ENCODE assay signal across 18 cellular contexts in the genomic region with DNA sequence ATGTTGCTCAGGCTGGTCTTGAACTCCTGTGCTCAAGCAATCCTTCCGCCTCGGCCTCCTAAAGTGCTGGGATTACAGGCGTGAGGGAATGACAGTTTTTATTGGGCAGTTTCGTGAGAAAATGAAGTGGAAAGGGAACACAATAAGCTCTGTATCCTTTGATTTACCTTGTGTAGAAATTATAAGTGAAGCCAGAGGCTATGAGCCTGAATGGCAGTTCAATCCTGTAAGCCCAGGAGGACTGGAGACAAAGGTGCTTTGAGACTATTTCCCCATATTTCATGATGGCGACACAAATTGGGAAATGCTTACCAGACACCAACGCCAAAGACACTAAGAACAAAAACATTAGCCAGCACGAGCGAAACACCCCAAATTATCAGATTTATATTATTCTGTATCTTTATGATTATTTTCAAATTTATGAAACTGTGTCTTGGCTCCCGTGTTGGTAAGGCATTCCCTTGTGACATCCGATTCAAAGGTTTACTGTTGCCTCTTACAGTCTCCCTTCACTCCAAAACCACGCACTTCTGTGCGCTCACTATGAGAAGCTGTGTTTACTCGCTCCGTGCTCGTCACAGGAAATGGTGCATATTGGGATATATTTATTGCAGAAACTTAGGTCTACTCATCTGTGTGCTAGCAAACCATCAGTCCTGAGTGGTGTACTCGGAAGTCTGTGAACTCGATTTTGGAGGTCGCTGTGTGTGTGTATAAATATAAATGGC.
A peak's percentile ranks its signal among the peaks of the same experiment; 100 is the strongest.
DNase-seq lines count a peak whose midpoint lies in the region; ATAC-seq and TF ChIP-seq lines count a peak whose summit lies in the region.
"Had no signal": no experiment of that assay in that cellular context is flagged by ENCODE, and none has a peak within 500 bp of the region (broad histone marks: within the 10 kb centered on the region; RNA-seq: fewer than 3 reads in every experiment).

No MANE protein-coding gene starts in this region.

- H3K4me1 ChIP-seq in prostate gland (replicated peaks): peaks cover 14% of the 10 kb centered on the region

- H3K27ac ChIP-seq in C4-2B (peak overlapping the region; percentile 78), prostate gland (peak overlapping the region; percentile 68 to 69)
- H3K27ac ChIP-seq: brain microvascular endothelial cell, right atrium auricular region had no signal

- TF ChIP-seq CTCF in C4-2B (conservative IDR thresholded peaks at IDR 0.05): no peak
- TF ChIP-seq CTCF in NB4 (IDR thresholded peaks at IDR 0.05; ENCODE audit: low read depth, low read length): no peak
- TF ChIP-seq CTCF in endothelial cell (IDR thresholded peaks at IDR 0.05; ENCODE audit: unreplicated experiment): no peak
- no peak for TF ChIP-seq CTCF in prostate gland (IDR thresholded peaks at IDR 0.05)

- no peak for ATAC-seq in activated naive CD4-positive, alpha-beta T cell treated with anti-CD3 and anti-CD28 coated beads, Interleukin-2, amount 50 U/mL, for 72 hours
- no peak for ATAC-seq in GM21528 (IDR thresholded peaks at IDR 0.05; ENCODE audit: low FRiP score, unreplicated experiment)
- ATAC-seq in stimulated activated effector memory CD8-positive, alpha-beta T cell treated with anti-CD3 and anti-CD28 coated beads, Interleukin-12 subunit alpha, Interleukin-12 subunit beta, amount 100 ng/mL, for 72 hours: no peak
- ATAC-seq: T-cell had no signal

- no peaks in the 10 kb centered on the region for H3K27me3 ChIP-seq in prostate gland (replicated peaks; ENCODE audit: insufficient read depth)
- H3K27me3 ChIP-seq: brain microvascular endothelial cell, right atrium auricular region, upper lobe of left lung had no signal

- H3K9me3 Mint-ChIP-seq in endothelial cell (ENCODE audit: unreplicated experiment): no peaks in the 10 kb centered on the region
- no peaks in the 10 kb centered on the region for H3K9me3 Mint-ChIP-seq in activated naive CD4-positive, alpha-beta T cell treated with anti-CD3 and anti-CD28 coated beads, Interleukin-2, amount 50 U/mL, for 72 hours
- no peaks in the 10 kb centered on the region for H3K9me3 Mint-ChIP-seq in stimulated activated effector memory CD8-positive, alpha-beta T cell treated with anti-CD3 and anti-CD28 coated beads, Interleukin-12 subunit alpha, Interleukin-12 subunit beta, amount 100 ng/mL, for 72 hours
- H3K9me3 Mint-ChIP-seq: activated CD4-positive, alpha-beta T cell treated with anti-CD3 and anti-CD28 coated beads, Interleukin-2, amount 10 ng/mL, durations not matched to agents 24 days and 14 days; activated T-helper 2 cell treated with anti-CD3 and anti-CD28 coated beads, Interferon-gamma antibody, Interleukin-2, Interleukin-4, amounts not matched to agents 10 μg/mL and 5 μg/mL and 100 μg/mL, durations not matched to agents 14 hours and 24 hours and 36 hours; stimulated activated naive B cell treated with anti-CD40 and anti-IgM and Interleukin-4, amounts not matched to agents 10 μg/mL and 1 μg/mL and 100 μg/mL, for 72 hours; T-cell had no signal

- peaks cover 32% of the 10 kb centered on the region for H3K36me3 Mint-ChIP-seq in endothelial cell (ENCODE audit: low read depth, unreplicated experiment)
- H3K36me3 Mint-ChIP-seq in activated naive CD4-positive, alpha-beta T cell treated with anti-CD3 and anti-CD28 coated beads, Interleukin-2, amount 50 U/mL, for 72 hours: no peaks in the 10 kb centered on the region
- no peaks in the 10 kb centered on the region for H3K36me3 Mint-ChIP-seq in stimulated activated effector memory CD8-positive, alpha-beta T cell treated with anti-CD3 and anti-CD28 coated beads, Interleukin-12 subunit alpha, Interleukin-12 subunit beta, amount 100 ng/mL, for 72 hours
- H3K36me3 Mint-ChIP-seq: stimulated activated naive B cell treated with anti-CD40 and anti-IgM and Interleukin-4, amounts not matched to agents 10 μg/mL and 1 μg/mL and 100 μg/mL, for 72 hours; T-cell had no signal

- peak overlapping the region; percentile 10 for H3K4me3 Mint-ChIP-seq in endothelial cell (ENCODE audit: unreplicated experiment)
- H3K4me3 Mint-ChIP-seq in stimulated activated effector memory CD8-positive, alpha-beta T cell treated with anti-CD3 and anti-CD28 coated beads, Interleukin-12 subunit alpha, Interleukin-12 subunit beta, amount 100 ng/mL, for 72 hours: no peak overlapping the region
- H3K4me3 Mint-ChIP-seq: activated CD4-positive, alpha-beta T cell treated with anti-CD3 and anti-CD28 coated beads, Interleukin-2, amount 10 ng/mL, durations not matched to agents 24 days and 14 days; stimulated activated naive B cell treated with anti-CD40 and anti-IgM and Interleukin-4, amounts not matched to agents 10 μg/mL and 1 μg/mL and 100 μg/mL, for 72 hours; T-cell had no signal

- H3K4me3 ChIP-seq in NB4 (ENCODE audit: low read depth, low read length) (no peak overlapping the region), prostate gland (no peak overlapping the region)
- H3K4me3 ChIP-seq: right atrium auricular region, upper lobe of left lung had no signal

- no peaks in the 10 kb centered on the region for H3K4me1 Mint-ChIP-seq in endothelial cell (ENCODE audit: unreplicated experiment)
- H3K4me1 Mint-ChIP-seq in stimulated activated effector memory CD8-positive, alpha-beta T cell treated with anti-CD3 and anti-CD28 coated beads, Interleukin-12 subunit alpha, Interleukin-12 subunit beta, amount 100 ng/mL, for 72 hours: no peaks in the 10 kb centered on the region
- H3K4me1 Mint-ChIP-seq: activated CD4-positive, alpha-beta T cell treated with anti-CD3 and anti-CD28 coated beads, Interleukin-2, amount 10 ng/mL, durations not matched to agents 24 days and 14 days; T-cell had no signal

- intact Hi-C loops in prostate gland (cut with DNase I): no loop called here

- DNase-seq in NB4 (ENCODE audit: low read depth) (peak; percentile 76), endothelial cell (ENCODE audit: low spot score) (no peak), prostate gland (ENCODE audit: low spot score) (no peak), NCI-H1694 (lab: John Stamatoyannopoulos, UW) (no peak)
- no peak for DNase-seq in activated naive CD4-positive, alpha-beta T cell treated with anti-CD3 and anti-CD28 coated beads, Interleukin-2, amount 50 U/mL, for 72 hours (ENCODE audit: low spot score in 2 of 2)
- DNase-seq in stimulated activated effector memory CD8-positive, alpha-beta T cell treated with anti-CD3 and anti-CD28 coated beads, Interleukin-12 subunit alpha, Interleukin-12 subunit beta, amount 100 ng/mL, for 72 hours (ENCODE audit: low spot score in 2 of 2): no peak
- DNase-seq: activated CD4-positive, alpha-beta T cell treated with anti-CD3 and anti-CD28 coated beads, Interleukin-2, amount 10 ng/mL, durations not matched to agents 24 days and 14 days; AML-193; brain microvascular endothelial cell; NCI-H1436; stimulated activated CD4-positive, alpha-beta T cell treated with anti-CD3 and anti-CD28 coated beads, Interleukin-15, amount 100 ng/mL, for 24 hours; stimulated activated naive B cell treated with anti-CD40 and anti-IgM and Interleukin-4, amounts not matched to agents 10 μg/mL and 1 μg/mL and 100 μg/mL, for 72 hours; T-cell had no signal

- WGBS in prostate gland: 57% methylated on average over 18 of the region's 18 CpGs

- peaks cover 6% of the 10 kb centered on the region for H3K27me3 Mint-ChIP-seq in endothelial cell (ENCODE audit: unreplicated experiment)
- H3K27me3 Mint-ChIP-seq: activated CD4-positive, alpha-beta T cell treated with anti-CD3 and anti-CD28 coated beads, Interleukin-2, amount 10 ng/mL, durations not matched to agents 24 days and 14 days; T-cell had no signal

- H3K27ac Mint-ChIP-seq in endothelial cell (ENCODE audit: unreplicated experiment): no peak overlapping the region
- H3K27ac Mint-ChIP-seq in activated naive CD4-positive, alpha-beta T cell treated with anti-CD3 and anti-CD28 coated beads, Interleukin-2, amount 50 U/mL, for 72 hours: no peak overlapping the region
- H3K27ac Mint-ChIP-seq in stimulated activated effector memory CD8-positive, alpha-beta T cell treated with anti-CD3 and anti-CD28 coated beads, Interleukin-12 subunit alpha, Interleukin-12 subunit beta, amount 100 ng/mL, for 72 hours: no peak overlapping the region
- H3K27ac Mint-ChIP-seq: activated CD4-positive, alpha-beta T cell treated with anti-CD3 and anti-CD28 coated beads, Interleukin-2, amount 10 ng/mL, durations not matched to agents 24 days and 14 days; activated T-helper 2 cell treated with anti-CD3 and anti-CD28 coated beads, Interferon-gamma antibody, Interleukin-2, Interleukin-4, amounts not matched to agents 10 μg/mL and 5 μg/mL and 100 μg/mL, durations not matched to agents 14 hours and 24 hours and 36 hours; stimulated activated naive B cell treated with anti-CD40 and anti-IgM and Interleukin-4, amounts not matched to agents 10 μg/mL and 1 μg/mL and 100 μg/mL, for 72 hours; T-cell had no signal

- TF ChIP-seq POLR2A in NB4 (IDR thresholded peaks at IDR 0.05; ENCODE audit: extremely low read depth, insufficient read length): no peak
- no peak for TF ChIP-seq POLR2A in prostate gland (IDR thresholded peaks at IDR 0.05)

- peaks cover 0 to 2% of the 10 kb centered on the region in 2 donors for H3K36me3 ChIP-seq in prostate gland

- H3K9me3 ChIP-seq in prostate gland: no peaks in the 10 kb centered on the region
- H3K9me3 ChIP-seq: right atrium auricular region, upper lobe of left lung had no signal
